9 cellular contexts compared by ENCODE assay signal in genomic region chr4:2441393-2442174, GRCh38. TPM values are rescaled to one million over a fixed set of nuclear protein-coding genes. Genes with fewer than 3 reads are reported as not detected.
DNase-seq lines count a peak whose midpoint lies in the region; ATAC-seq and TF ChIP-seq lines count a peak whose summit lies in the region.
"Had no signal": no experiment of that assay in that cellular context is flagged by ENCODE, and none has a peak within 500 bp of the region (broad histone marks: within the 10 kb centered on the region; RNA-seq: fewer than 3 reads in every experiment).

No MANE protein-coding gene starts in this region.

- DNase-seq in BE2C (peak; percentile 86), foreskin fibroblast (peak in 1 of 2 donors; percentile 64), renal cortical epithelial cell (ENCODE audit: low read depth) (peak; percentile 43)
- peak; percentile 77 for DNase-seq in activated T-cell treated with anti-CD3 and anti-CD28 coated beads, Interleukin-2, amount 50 U/mL, for 1 hour

- H3K4me2 ChIP-seq in OCI-LY3 (ENCODE audit: low read length), result peak overlapping the region; percentile 84

- TF ChIP-seq CTCF in BE2C (IDR thresholded peaks at IDR 0.05; ENCODE audit: low read depth, low read length) (peak; percentile 95), OCI-LY3 (IDR thresholded peaks at IDR 0.05; ENCODE audit: low read depth, low read length) (peak; percentile 96), foreskin fibroblast (IDR thresholded peaks at IDR 0.05; ENCODE audit: low read depth, low read length) (peak; percentile 70)

- H3K4me1 ChIP-seq in BE2C (no peaks in the 10 kb centered on the region), OCI-LY3 (ENCODE audit: low read length) (peaks cover 10% of the 10 kb centered on the region; the same call in 1 of the 2 replicates)

- H3K4me3 ChIP-seq in BE2C (ENCODE audit: low read depth, low read length) (no peak overlapping the region), OCI-LY3 (ENCODE audit: low read length) (peak overlapping the region; percentile 73), foreskin fibroblast (ENCODE audit: low read depth in 1 of 2, low read length in 2 of 2) (no peak overlapping the region)

- H3K36me3 ChIP-seq in BE2C (no peaks in the 10 kb centered on the region), OCI-LY3 (replicated peaks; ENCODE audit: low read depth, low read length) (no peaks in the 10 kb centered on the region)

- peak; percentile 79 for ATAC-seq in GM18873 (IDR thresholded peaks at IDR 0.05; ENCODE audit: low FRiP score, unreplicated experiment)
- ATAC-seq in HG03342 (IDR thresholded peaks at IDR 0.05; ENCODE audit: unreplicated experiment), result peak; percentile 94
- no peak for ATAC-seq in HG02571 (IDR thresholded peaks at IDR 0.05; ENCODE audit: unreplicated experiment)

- no peak overlapping the region for H3K27ac ChIP-seq in OCI-LY3 (ENCODE audit: low read length)

- peak overlapping the region; percentile 99 for H2AFZ ChIP-seq in OCI-LY3 (ENCODE audit: low read depth, low read length)

- no peaks in the 10 kb centered on the region for H3K9me3 ChIP-seq in BE2C
- H3K9me3 ChIP-seq in OCI-LY3 (ENCODE audit: insufficient read depth, low read length), result no peaks in the 10 kb centered on the region

- no peaks in the 10 kb centered on the region for H4K20me1 ChIP-seq in OCI-LY3 (ENCODE audit: insufficient read depth, low read length)

- H3K9ac ChIP-seq in OCI-LY3 (ENCODE audit: low read length), result peak overlapping the region; percentile 69

- H3K27me3 ChIP-seq in BE2C (no peaks in the 10 kb centered on the region), OCI-LY3 (ENCODE audit: low read depth, low read length) (no peaks in the 10 kb centered on the region)

- no peaks in the 10 kb centered on the region for H3K79me2 ChIP-seq in OCI-LY3 (ENCODE audit: low read length)

RNA-seq across cellular contexts. Expression of gene CFAP99, which starts 22.8 kb away (rescaled TPM):
- 0.54 TPM for polyA plus RNA-seq in BE2C (2012; ENCODE audit: insufficient read depth, insufficient read length, low read depth)
- total RNA-seq in renal cortical epithelial cell, result 0.30 TPM in 1 of 2 replicates, not detected in the other
- polyA plus RNA-seq: IgD-negative memory B cell had no signal

RNA-seq across cellular contexts. Expression of gene ZFYVE28, which starts 23.1 kb away (rescaled TPM):
- 2.3 TPM for polyA plus RNA-seq in BE2C (2012; ENCODE audit: insufficient read depth, insufficient read length, low read depth)
- total RNA-seq in renal cortical epithelial cell, result 3.0 and 9.2 TPM in 2 replicates

RNA-seq across cellular contexts. Expression of gene RNF4, which starts 27.3 kb away (rescaled TPM):
- polyA plus RNA-seq in BE2C (2012; ENCODE audit: insufficient read depth, insufficient read length, low read depth), result 49.0 TPM
- total RNA-seq in renal cortical epithelial cell, result 74.7 and 139 TPM in 2 replicates
